ENCODE assay signal across 1 cellular context in the genomic region with DNA sequence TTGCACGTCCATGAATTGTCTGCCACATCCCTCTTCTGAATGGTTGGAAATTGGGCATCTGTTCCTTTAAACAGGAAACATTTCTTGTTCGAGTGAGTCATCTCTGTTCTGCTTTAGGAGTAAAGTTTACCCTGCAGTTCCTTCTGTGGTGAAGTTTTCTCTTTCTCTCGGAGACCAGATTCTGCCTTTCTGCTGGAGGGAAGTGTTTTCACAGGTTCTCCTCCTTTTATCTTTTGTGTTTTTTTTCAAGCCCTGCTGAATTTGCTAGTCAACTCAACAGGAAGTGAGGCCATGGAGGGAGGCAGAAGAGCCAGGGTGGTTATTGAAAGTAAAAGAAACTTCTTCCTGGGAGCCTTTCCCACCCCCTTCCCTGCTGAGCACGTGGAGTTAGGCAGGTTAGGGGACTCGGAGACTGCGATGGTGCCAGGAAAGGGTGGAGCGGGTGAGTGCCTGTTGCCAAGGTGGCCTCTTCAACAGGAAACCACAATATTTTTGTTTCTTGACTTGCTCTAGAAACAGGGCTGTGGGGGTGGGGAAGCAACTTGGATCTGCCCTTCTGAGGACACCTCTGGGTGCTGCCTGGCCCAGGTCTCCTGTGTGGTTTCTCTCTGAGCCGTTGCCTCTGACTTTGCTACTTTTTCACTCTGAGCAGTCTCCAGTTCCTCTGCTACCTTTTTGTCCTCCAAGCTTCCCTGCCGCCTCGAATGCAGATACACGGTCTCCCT.
TF ChIP-seq lines count a peak whose summit lies in the region.

No MANE protein-coding gene starts in this region.

TF ChIP-seq in K562, 482 proteins besides CTCF, POLR2A, EP300 and RAD21 (continues in another document):
- TF ChIP-seq, protein P1, sequence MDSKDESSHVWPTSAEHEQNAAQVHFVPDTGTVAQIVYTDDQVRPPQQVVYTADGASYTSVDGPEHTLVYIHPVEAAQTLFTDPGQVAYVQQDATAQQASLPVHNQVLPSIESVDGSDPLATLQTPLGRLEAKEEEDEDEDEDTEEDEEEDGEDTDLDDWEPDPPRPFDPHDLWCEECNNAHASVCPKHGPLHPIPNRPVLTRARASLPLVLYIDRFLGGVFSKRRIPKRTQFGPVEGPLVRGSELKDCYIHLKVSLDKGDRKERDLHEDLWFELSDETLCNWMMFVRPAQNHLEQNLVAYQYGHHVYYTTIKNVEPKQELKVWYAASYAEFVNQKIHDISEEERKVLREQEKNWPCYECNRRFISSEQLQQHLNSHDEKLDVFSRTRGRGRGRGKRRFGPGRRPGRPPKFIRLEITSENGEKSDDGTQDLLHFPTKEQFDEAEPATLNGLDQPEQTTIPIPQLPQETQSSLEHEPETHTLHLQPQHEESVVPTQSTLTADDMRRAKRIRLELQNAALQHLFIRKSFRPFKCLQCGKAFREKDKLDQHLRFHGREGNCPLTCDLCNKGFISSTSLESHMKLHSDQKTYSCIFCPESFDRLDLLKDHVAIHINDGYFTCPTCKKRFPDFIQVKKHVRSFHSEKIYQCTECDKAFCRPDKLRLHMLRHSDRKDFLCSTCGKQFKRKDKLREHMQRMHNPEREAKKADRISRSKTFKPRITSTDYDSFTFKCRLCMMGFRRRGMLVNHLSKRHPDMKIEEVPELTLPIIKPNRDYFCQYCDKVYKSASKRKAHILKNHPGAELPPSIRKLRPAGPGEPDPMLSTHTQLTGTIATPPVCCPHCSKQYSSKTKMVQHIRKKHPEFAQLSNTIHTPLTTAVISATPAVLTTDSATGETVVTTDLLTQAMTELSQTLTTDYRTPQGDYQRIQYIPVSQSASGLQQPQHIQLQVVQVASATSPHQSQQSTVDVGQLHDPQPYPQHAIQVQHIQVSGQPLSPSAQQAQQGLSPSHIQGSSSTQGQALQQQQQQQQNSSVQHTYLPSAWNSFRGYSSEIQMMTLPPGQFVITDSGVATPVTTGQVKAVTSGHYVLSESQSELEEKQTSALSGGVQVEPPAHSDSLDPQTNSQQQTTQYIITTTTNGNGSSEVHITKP (IDR thresholded peaks at IDR 0.05; ENCODE audit: partially characterized antibody) = peak; percentile 65
- TF ChIP-seq ZNF586 (CRISPR knock-in tag; conservative IDR thresholded peaks at IDR 0.05) = no peak
- TF ChIP-seq RNF2 (IDR thresholded peaks at IDR 0.05) = peak; percentile 28; the same call in 1 of the 2 replicates
- 0 out of 4 replicates have a peak, but pooled peaks of 1 of the 2 experiments have one; percentile 27 for TF ChIP-seq HDAC1 (IDR thresholded peaks at IDR 0.05)
- no peak for TF ChIP-seq SRF (CRISPR knock-in tag; IDR thresholded peaks at IDR 0.05)
- peak; percentile 59 for TF ChIP-seq SAP30 (IDR thresholded peaks at IDR 0.05; ENCODE audit: borderline replicate concordance, insufficient read depth, low read depth, low read length, poor library complexity, severe bottlenecking)
- TF ChIP-seq, protein P2, sequence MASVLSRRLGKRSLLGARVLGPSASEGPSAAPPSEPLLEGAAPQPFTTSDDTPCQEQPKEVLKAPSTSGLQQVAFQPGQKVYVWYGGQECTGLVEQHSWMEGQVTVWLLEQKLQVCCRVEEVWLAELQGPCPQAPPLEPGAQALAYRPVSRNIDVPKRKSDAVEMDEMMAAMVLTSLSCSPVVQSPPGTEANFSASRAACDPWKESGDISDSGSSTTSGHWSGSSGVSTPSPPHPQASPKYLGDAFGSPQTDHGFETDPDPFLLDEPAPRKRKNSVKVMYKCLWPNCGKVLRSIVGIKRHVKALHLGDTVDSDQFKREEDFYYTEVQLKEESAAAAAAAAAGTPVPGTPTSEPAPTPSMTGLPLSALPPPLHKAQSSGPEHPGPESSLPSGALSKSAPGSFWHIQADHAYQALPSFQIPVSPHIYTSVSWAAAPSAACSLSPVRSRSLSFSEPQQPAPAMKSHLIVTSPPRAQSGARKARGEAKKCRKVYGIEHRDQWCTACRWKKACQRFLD (CRISPR knock-in tag; IDR thresholded peaks at IDR 0.05) = no peak
- TF ChIP-seq POLR2H (tag; IDR thresholded peaks at IDR 0.05; ENCODE audit: low read depth) = peak; percentile 58
- TF ChIP-seq DDX20 (tag; IDR thresholded peaks at IDR 0.05; ENCODE audit: low read depth) = no peak
- no peak for TF ChIP-seq CBFB (CRISPR knock-in tag; IDR thresholded peaks at IDR 0.05)
- TF ChIP-seq JUN (IDR thresholded peaks at IDR 0.05; ENCODE audit: borderline replicate concordance, low read depth, low read length) = peak; percentile 36; the same call in 1 of the 2 replicates
- TF ChIP-seq JUN (CRISPR knock-in tag; IDR thresholded peaks at IDR 0.05; ENCODE audit: borderline replicate concordance) = no peak
- TF ChIP-seq, protein P3, sequence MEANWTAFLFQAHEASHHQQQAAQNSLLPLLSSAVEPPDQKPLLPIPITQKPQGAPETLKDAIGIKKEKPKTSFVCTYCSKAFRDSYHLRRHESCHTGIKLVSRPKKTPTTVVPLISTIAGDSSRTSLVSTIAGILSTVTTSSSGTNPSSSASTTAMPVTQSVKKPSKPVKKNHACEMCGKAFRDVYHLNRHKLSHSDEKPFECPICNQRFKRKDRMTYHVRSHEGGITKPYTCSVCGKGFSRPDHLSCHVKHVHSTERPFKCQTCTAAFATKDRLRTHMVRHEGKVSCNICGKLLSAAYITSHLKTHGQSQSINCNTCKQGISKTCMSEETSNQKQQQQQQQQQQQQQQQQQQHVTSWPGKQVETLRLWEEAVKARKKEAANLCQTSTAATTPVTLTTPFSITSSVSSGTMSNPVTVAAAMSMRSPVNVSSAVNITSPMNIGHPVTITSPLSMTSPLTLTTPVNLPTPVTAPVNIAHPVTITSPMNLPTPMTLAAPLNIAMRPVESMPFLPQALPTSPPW (CRISPR knock-in tag; IDR thresholded peaks at IDR 0.05) = 0 out of 2 replicates have a peak, but pooled peaks have one; percentile 13
- TF ChIP-seq ZNF584 (CRISPR knock-in tag; IDR thresholded peaks at IDR 0.05; ENCODE audit: low read depth) = no peak
- peak; percentile 20; the same call in 1 of the 2 replicates for TF ChIP-seq MBD2 (IDR thresholded peaks at IDR 0.05; ENCODE audit: borderline replicate concordance, low read depth)
- TF ChIP-seq, protein P4, sequence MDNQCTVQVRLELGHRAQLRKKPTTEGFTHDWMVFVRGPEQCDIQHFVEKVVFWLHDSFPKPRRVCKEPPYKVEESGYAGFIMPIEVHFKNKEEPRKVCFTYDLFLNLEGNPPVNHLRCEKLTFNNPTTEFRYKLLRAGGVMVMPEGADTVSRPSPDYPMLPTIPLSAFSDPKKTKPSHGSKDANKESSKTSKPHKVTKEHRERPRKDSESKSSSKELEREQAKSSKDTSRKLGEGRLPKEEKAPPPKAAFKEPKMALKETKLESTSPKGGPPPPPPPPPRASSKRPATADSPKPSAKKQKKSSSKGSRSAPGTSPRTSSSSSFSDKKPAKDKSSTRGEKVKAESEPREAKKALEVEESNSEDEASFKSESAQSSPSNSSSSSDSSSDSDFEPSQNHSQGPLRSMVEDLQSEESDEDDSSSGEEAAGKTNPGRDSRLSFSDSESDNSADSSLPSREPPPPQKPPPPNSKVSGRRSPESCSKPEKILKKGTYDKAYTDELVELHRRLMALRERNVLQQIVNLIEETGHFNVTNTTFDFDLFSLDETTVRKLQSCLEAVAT (IDR thresholded peaks at IDR 0.05) = 0 out of 4 replicates have a peak, but pooled peaks of 1 of the 2 experiments have one; percentile 25
- TF ChIP-seq, protein P5, sequence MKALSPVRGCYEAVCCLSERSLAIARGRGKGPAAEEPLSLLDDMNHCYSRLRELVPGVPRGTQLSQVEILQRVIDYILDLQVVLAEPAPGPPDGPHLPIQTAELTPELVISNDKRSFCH (CRISPR knock-in tag; IDR thresholded peaks at IDR 0.05) = no peak
- TF ChIP-seq, protein P5 (tag; IDR thresholded peaks at IDR 0.05) = peak; percentile 49; the same call in 1 of the 2 replicates
- TF ChIP-seq BACH1 (tag; IDR thresholded peaks at IDR 0.05) = peak; percentile 63; the same call in 1 of the 2 replicates
- TF ChIP-seq CBFA2T2 (conservative IDR thresholded peaks at IDR 0.05) = no peak
- peak; percentile 92 for TF ChIP-seq JUND (IDR thresholded peaks at IDR 0.05; ENCODE audit: borderline replicate concordance, low read depth, low read length)
- peak; percentile 85; the same call in 2 of the 3 replicates for TF ChIP-seq JUND (tag; IDR thresholded peaks at IDR 0.05; ENCODE audit: borderline replicate concordance, low read depth, low read length)
- TF ChIP-seq, protein P6, sequence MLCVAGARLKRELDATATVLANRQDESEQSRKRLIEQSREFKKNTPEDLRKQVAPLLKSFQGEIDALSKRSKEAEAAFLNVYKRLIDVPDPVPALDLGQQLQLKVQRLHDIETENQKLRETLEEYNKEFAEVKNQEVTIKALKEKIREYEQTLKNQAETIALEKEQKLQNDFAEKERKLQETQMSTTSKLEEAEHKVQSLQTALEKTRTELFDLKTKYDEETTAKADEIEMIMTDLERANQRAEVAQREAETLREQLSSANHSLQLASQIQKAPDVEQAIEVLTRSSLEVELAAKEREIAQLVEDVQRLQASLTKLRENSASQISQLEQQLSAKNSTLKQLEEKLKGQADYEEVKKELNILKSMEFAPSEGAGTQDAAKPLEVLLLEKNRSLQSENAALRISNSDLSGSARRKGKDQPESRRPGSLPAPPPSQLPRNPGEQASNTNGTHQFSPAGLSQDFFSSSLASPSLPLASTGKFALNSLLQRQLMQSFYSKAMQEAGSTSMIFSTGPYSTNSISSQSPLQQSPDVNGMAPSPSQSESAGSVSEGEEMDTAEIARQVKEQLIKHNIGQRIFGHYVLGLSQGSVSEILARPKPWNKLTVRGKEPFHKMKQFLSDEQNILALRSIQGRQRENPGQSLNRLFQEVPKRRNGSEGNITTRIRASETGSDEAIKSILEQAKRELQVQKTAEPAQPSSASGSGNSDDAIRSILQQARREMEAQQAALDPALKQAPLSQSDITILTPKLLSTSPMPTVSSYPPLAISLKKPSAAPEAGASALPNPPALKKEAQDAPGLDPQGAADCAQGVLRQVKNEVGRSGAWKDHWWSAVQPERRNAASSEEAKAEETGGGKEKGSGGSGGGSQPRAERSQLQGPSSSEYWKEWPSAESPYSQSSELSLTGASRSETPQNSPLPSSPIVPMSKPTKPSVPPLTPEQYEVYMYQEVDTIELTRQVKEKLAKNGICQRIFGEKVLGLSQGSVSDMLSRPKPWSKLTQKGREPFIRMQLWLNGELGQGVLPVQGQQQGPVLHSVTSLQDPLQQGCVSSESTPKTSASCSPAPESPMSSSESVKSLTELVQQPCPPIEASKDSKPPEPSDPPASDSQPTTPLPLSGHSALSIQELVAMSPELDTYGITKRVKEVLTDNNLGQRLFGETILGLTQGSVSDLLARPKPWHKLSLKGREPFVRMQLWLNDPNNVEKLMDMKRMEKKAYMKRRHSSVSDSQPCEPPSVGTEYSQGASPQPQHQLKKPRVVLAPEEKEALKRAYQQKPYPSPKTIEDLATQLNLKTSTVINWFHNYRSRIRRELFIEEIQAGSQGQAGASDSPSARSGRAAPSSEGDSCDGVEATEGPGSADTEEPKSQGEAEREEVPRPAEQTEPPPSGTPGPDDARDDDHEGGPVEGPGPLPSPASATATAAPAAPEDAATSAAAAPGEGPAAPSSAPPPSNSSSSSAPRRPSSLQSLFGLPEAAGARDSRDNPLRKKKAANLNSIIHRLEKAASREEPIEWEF (CRISPR knock-in tag; IDR thresholded peaks at IDR 0.05) = 0 out of 2 replicates have a peak, but pooled peaks have one; percentile 34
- TF ChIP-seq, protein P7, sequence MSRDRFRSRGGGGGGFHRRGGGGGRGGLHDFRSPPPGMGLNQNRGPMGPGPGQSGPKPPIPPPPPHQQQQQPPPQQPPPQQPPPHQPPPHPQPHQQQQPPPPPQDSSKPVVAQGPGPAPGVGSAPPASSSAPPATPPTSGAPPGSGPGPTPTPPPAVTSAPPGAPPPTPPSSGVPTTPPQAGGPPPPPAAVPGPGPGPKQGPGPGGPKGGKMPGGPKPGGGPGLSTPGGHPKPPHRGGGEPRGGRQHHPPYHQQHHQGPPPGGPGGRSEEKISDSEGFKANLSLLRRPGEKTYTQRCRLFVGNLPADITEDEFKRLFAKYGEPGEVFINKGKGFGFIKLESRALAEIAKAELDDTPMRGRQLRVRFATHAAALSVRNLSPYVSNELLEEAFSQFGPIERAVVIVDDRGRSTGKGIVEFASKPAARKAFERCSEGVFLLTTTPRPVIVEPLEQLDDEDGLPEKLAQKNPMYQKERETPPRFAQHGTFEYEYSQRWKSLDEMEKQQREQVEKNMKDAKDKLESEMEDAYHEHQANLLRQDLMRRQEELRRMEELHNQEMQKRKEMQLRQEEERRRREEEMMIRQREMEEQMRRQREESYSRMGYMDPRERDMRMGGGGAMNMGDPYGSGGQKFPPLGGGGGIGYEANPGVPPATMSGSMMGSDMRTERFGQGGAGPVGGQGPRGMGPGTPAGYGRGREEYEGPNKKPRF (IDR thresholded peaks at IDR 0.05; ENCODE audit: low read depth, low read length) = no peak
- no peak for TF ChIP-seq ZNF696 (CRISPR knock-in tag; conservative IDR thresholded peaks at IDR 0.05)
- peak; percentile 67; the same call in 1 of the 2 replicates for TF ChIP-seq TAF7 (tag; IDR thresholded peaks at IDR 0.05)
- peak; percentile 28 for TF ChIP-seq ASH1L (IDR thresholded peaks at IDR 0.05; ENCODE audit: borderline replicate concordance, low read depth, partially characterized antibody)
- TF ChIP-seq, protein P8, sequence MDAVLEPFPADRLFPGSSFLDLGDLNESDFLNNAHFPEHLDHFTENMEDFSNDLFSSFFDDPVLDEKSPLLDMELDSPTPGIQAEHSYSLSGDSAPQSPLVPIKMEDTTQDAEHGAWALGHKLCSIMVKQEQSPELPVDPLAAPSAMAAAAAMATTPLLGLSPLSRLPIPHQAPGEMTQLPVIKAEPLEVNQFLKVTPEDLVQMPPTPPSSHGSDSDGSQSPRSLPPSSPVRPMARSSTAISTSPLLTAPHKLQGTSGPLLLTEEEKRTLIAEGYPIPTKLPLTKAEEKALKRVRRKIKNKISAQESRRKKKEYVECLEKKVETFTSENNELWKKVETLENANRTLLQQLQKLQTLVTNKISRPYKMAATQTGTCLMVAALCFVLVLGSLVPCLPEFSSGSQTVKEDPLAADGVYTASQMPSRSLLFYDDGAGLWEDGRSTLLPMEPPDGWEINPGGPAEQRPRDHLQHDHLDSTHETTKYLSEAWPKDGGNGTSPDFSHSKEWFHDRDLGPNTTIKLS (IDR thresholded peaks at IDR 0.05; ENCODE audit: borderline replicate concordance, low read depth) = peak; percentile 16; the same call in 1 of the 2 replicates
- TF ChIP-seq, protein P9, sequence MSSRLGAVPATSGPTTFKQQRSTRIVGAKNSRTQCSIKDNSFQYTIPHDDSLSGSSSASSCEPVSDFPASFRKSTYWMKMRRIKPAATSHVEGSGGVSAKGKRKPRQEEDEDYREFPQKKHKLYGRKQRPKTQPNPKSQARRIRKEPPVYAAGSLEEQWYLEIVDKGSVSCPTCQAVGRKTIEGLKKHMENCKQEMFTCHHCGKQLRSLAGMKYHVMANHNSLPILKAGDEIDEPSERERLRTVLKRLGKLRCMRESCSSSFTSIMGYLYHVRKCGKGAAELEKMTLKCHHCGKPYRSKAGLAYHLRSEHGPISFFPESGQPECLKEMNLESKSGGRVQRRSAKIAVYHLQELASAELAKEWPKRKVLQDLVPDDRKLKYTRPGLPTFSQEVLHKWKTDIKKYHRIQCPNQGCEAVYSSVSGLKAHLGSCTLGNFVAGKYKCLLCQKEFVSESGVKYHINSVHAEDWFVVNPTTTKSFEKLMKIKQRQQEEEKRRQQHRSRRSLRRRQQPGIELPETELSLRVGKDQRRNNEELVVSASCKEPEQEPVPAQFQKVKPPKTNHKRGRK (tag; IDR thresholded peaks at IDR 0.05) = no peak
- TF ChIP-seq, protein P10, sequence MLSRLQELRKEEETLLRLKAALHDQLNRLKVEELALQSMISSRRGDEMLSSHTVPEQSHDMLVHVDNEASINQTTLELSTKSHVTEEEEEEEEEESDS (CRISPR knock-in tag; IDR thresholded peaks at IDR 0.05) = no peak
- peak; percentile 62 for TF ChIP-seq RBFOX2 (IDR thresholded peaks at IDR 0.05; ENCODE audit: low read depth, low read length)
